ENCODE assay signal across 8 cellular contexts in genomic region chr21:25456672-25457071, GRCh38.
DNase-seq lines count a peak whose midpoint lies in the region; ATAC-seq and TF ChIP-seq lines count a peak whose summit lies in the region.

No MANE protein-coding gene starts in this region.

- H4K91ac ChIP-seq in mesenchymal stem cell (ENCODE audit: low read length): no peak overlapping the region

- H3K79me2 ChIP-seq in OCI-LY3 (ENCODE audit: low read length): peaks cover 18% of the 10 kb centered on the region

- intact Hi-C loops in head of caudate nucleus (cut with DNase I) (no loop called here), esophagus squamous epithelium (cut with DNase I) (no loop called here)

- H4K8ac ChIP-seq in mesenchymal stem cell (ENCODE audit: low read length): no peak overlapping the region

- no peaks in the 10 kb centered on the region for H3K36me3 ChIP-seq in GM06990 (ENCODE audit: control insufficient read depth, insufficient read depth, low read length)
- H3K36me3 ChIP-seq in OCI-LY3 (replicated peaks; ENCODE audit: low read depth, low read length): peaks cover 26% of the 10 kb centered on the region
- no peaks in the 10 kb centered on the region for H3K36me3 ChIP-seq in mesenchymal stem cell (ENCODE audit: control insufficient read depth in 1 of 2, insufficient read depth in 2 of 2, low read depth in 1 of 2, low read length in 2 of 2)
- no peaks in the 10 kb centered on the region for H3K36me3 ChIP-seq in esophagus squamous epithelium

- 92% methylated on average over 3 of the region's 3 CpGs for WGBS in mesenchymal stem cell
- 35 to 44% methylated on average over 3 of the region's 3 CpGs for WGBS in esophagus squamous epithelium, 2 donors

- no peak overlapping the region for H2BK12ac ChIP-seq in mesenchymal stem cell (ENCODE audit: low read length in 2 of 2)

- no peak overlapping the region for H2BK15ac ChIP-seq in mesenchymal stem cell (ENCODE audit: low read depth, poor library complexity, severe bottlenecking)

- no peak overlapping the region for H3K4ac ChIP-seq in mesenchymal stem cell (ENCODE audit: low read depth in 1 of 2, low read length in 2 of 2)

- H3K9ac ChIP-seq in OCI-LY3 (ENCODE audit: low read length) (peak overlapping the region; percentile 81), mesenchymal stem cell (ENCODE audit: low read length) (no peak overlapping the region)

- peaks cover 65% of the 10 kb centered on the region for H3K4me1 ChIP-seq in OCI-LY3 (ENCODE audit: low read length)
- no peaks in the 10 kb centered on the region for H3K4me1 ChIP-seq in mesenchymal stem cell (ENCODE audit: control insufficient read depth, insufficient read depth, low read depth, low read length)
- H3K4me1 ChIP-seq in esophagus squamous epithelium: peaks cover 0 to 11% (median 0%) of the 10 kb centered on the region in 3 donors

- H3K27ac ChIP-seq in OCI-LY3 (ENCODE audit: low read length) (peak overlapping the region; percentile 99), mesenchymal stem cell (ENCODE audit: low read length, poor library complexity, severe bottlenecking) (peak overlapping the region; percentile 28), esophagus squamous epithelium (no peak overlapping the region)

- DNase-seq in GM06990 (ENCODE audit: extremely low read depth, insufficient read length): peak; percentile 74
- DNase-seq in mesenchymal stem cell: no peak
- DNase-seq in NCI-H2029 (lab: John Stamatoyannopoulos, UW): no peak
- DNase-seq in head of caudate nucleus: no peak
- DNase-seq in NCI-H1694 treated with DMSO at 0.1 percent for 48 hours (lab: John Stamatoyannopoulos, UW): no peak
- DNase-seq in esophagus squamous epithelium (lab: John Stamatoyannopoulos, UW): no peak

- peak; percentile 46 for ATAC-seq in GM21717 (IDR thresholded peaks at IDR 0.05; ENCODE audit: unreplicated experiment)

- peak overlapping the region; percentile 51 for H3K4me2 ChIP-seq in OCI-LY3 (ENCODE audit: low read length)
- no peak overlapping the region for H3K4me2 ChIP-seq in mesenchymal stem cell (ENCODE audit: low read length, poor library complexity, severe bottlenecking)

- H4K20me1 ChIP-seq in OCI-LY3 (ENCODE audit: insufficient read depth, low read length): no peaks in the 10 kb centered on the region

- H3K9me3 ChIP-seq in OCI-LY3 (ENCODE audit: insufficient read depth, low read length): 0 out of 2 replicates have a peak, but pooled peaks cover 6% of the 10 kb centered on the region
- no peaks in the 10 kb centered on the region for H3K9me3 ChIP-seq in mesenchymal stem cell (ENCODE audit: control insufficient read depth, low read length)
- no peaks in the 10 kb centered on the region for H3K9me3 ChIP-seq in esophagus squamous epithelium

- no peak overlapping the region for H3K18ac ChIP-seq in mesenchymal stem cell (ENCODE audit: low read depth in 1 of 2, low read length in 2 of 2)

- H3K4me3 ChIP-seq in GM06990 (replicated peaks; ENCODE audit: low read depth, low read length): no peak overlapping the region
- peak overlapping the region; percentile 33; the same call in 1 of the 2 replicates for H3K4me3 ChIP-seq in OCI-LY3 (ENCODE audit: low read length)
- no peak overlapping the region for H3K4me3 ChIP-seq in mesenchymal stem cell (ENCODE audit: insufficient read depth in 1 of 2, low read depth in 1 of 2, low read length in 2 of 2)
- H3K4me3 ChIP-seq in esophagus squamous epithelium: peak overlapping the region in 1 of 4 donors; percentile 34

- no peak overlapping the region for H2BK120ac ChIP-seq in mesenchymal stem cell (ENCODE audit: low read depth, low read length)

- H3K14ac ChIP-seq in mesenchymal stem cell (ENCODE audit: low read length in 2 of 2): no peak overlapping the region

- H2AK5ac ChIP-seq in mesenchymal stem cell (ENCODE audit: low read length, severe bottlenecking): no peak overlapping the region

- H3K23ac ChIP-seq in mesenchymal stem cell (ENCODE audit: low read length in 2 of 2): no peak overlapping the region

- TF ChIP-seq CTCF in GM06990 (IDR thresholded peaks at IDR 0.05; ENCODE audit: insufficient read depth, low read length, poor library complexity, severe bottlenecking): no peak
- no peak for TF ChIP-seq CTCF in OCI-LY3 (IDR thresholded peaks at IDR 0.05; ENCODE audit: low read depth, low read length)
- no peak for TF ChIP-seq CTCF in esophagus squamous epithelium (IDR thresholded peaks at IDR 0.05)

- H2AFZ ChIP-seq in OCI-LY3 (ENCODE audit: low read depth, low read length) (no peak overlapping the region), mesenchymal stem cell (ENCODE audit: low read depth, low read length) (no peak overlapping the region)

- H3K27me3 ChIP-seq in GM06990 (replicated peaks; ENCODE audit: control insufficient read depth, insufficient read depth, low read length) (no peaks in the 10 kb centered on the region), OCI-LY3 (ENCODE audit: low read depth, low read length) (no peaks in the 10 kb centered on the region), mesenchymal stem cell (ENCODE audit: control insufficient read depth in 1 of 2, insufficient read depth in 1 of 2, low read length in 2 of 2) (no peaks in the 10 kb centered on the region), esophagus squamous epithelium (no peaks in the 10 kb centered on the region)

- H3K79me1 ChIP-seq in mesenchymal stem cell (replicated peaks; ENCODE audit: low read length, poor library complexity, severe bottlenecking): no peaks in the 10 kb centered on the region

- H2BK5ac ChIP-seq in mesenchymal stem cell (ENCODE audit: low read depth, low read length, poor library complexity, severe bottlenecking): no peak overlapping the region

- no peak for TF ChIP-seq POLR2A in esophagus squamous epithelium (IDR thresholded peaks at IDR 0.05)

Comparison
In these comparisons a context has a peak if more than half of its experiments do, and no peak if none do; other contexts are left out.
1. H3K27ac ChIP-seq: peak in OCI-LY3 (single experiment) and mesenchymal stem cell (single experiment); none in esophagus squamous epithelium (0 of 4).